Comparison of ENCODE assay signal across 8 cellular contexts in genomic region chr16:69564845-69565610, GRCh38. TPM values are rescaled to one million over a fixed set of nuclear protein-coding genes. Genes with fewer than 3 reads are reported as not detected.
A peak's percentile ranks its signal among the peaks of the same experiment; 100 is the strongest.
DNase-seq lines count a peak whose midpoint lies in the region; ATAC-seq and TF ChIP-seq lines count a peak whose summit lies in the region.

No MANE protein-coding gene starts in this region.

- POLR2A ChIA-PET in activated B cell treated with CpG ODN at 0.5 μM for 24 hours (lab: Charles Lee), result interaction anchor here (0.7 to 2.7 kb wide), 21 partner anchors 28 to 432 kb away, joined by 3 to 34 read pairs (median 4); partner anchors contain the start of genes CHTF8, CYB5B, NOB1 and NQO1

- CTCF ChIA-PET in activated naive CD4-positive, alpha-beta T cell treated with anti-CD3 and anti-CD28 coated beads for 36 hours (lab: Charles Lee), result interaction anchor here (0.6 to 2.1 kb wide), 10 partner anchors 10 to 171 kb away, joined by 3 to 12 read pairs (median 4); no protein-coding TSS in a partner anchor
- CTCF ChIA-PET in activated B cell treated with CpG ODN at 0.5 μM for 24 hours (lab: Charles Lee), result interaction anchor here (0.8 to 1.9 kb wide), 6 partner anchors 92 to 170 kb away, joined by 3 to 22 read pairs (median 4); no protein-coding TSS in a partner anchor

- H3K4me1 Mint-ChIP-seq in activated naive CD4-positive, alpha-beta T cell treated with anti-CD3 and anti-CD28 coated beads for 36 hours (ENCODE audit: low read depth), result peaks cover 53% of the 10 kb centered on the region
- peaks cover 58% of the 10 kb centered on the region for H3K4me1 Mint-ChIP-seq in activated B cell treated with CpG ODN at 0.5 μM for 24 hours

- DNase-seq in activated naive CD4-positive, alpha-beta T cell treated with anti-CD3 and anti-CD28 coated beads for 36 hours, result no peak
- no peak for DNase-seq in activated naive CD4-positive, alpha-beta T cell (lab: John Stamatoyannopoulos, UW)
- DNase-seq in activated B cell treated with CpG ODN at 0.5 μM for 24 hours (no peak), germinal center (ENCODE audit: low spot score) (peak; percentile 11), retinal pigment epithelial cell (ENCODE audit: low read depth) (no peak), midbrain (lab: John Stamatoyannopoulos, UW) (no peak)

- ATAC-seq in activated B cell treated with CpG ODN at 0.5 μM for 24 hours (ENCODE audit: low read depth) (no peak), GM18907 (IDR thresholded peaks at IDR 0.05; ENCODE audit: unreplicated experiment) (no peak), GM18870 (IDR thresholded peaks at IDR 0.05; ENCODE audit: unreplicated experiment) (no peak)

- intact Hi-C loops in activated naive CD4-positive, alpha-beta T cell treated with anti-CD3 and anti-CD28 coated beads for 36 hours (cut with micrococcal nuclease), result loop anchor here (1.0 to 2.0 kb wide), 18 partner anchors 24 to 809 kb away; partner anchors contain the start of genes COG8, CYB5B, NIP7 and NQO1
- intact Hi-C loops in activated B cell treated with CpG ODN at 0.5 μM for 24 hours (cut with micrococcal nuclease), result loop anchor here (1.0 to 10.0 kb wide), 12 partner anchors 35 to 1480 kb away; partner anchors contain the start of genes AARS1, COG8, CYB5B and NFATC3

- peak overlapping the region; percentile 92 for H3K4me3 Mint-ChIP-seq in activated naive CD4-positive, alpha-beta T cell treated with anti-CD3 and anti-CD28 coated beads for 36 hours
- peak overlapping the region; percentile 88 for H3K4me3 Mint-ChIP-seq in activated B cell treated with CpG ODN at 0.5 μM for 24 hours

- peaks cover 25% of the 10 kb centered on the region for H3K36me3 Mint-ChIP-seq in activated naive CD4-positive, alpha-beta T cell treated with anti-CD3 and anti-CD28 coated beads for 36 hours (ENCODE audit: low read depth)
- peaks cover 16% of the 10 kb centered on the region for H3K36me3 Mint-ChIP-seq in activated B cell treated with CpG ODN at 0.5 μM for 24 hours (ENCODE audit: low read depth)

- no peaks in the 10 kb centered on the region for H3K27me3 Mint-ChIP-seq in activated naive CD4-positive, alpha-beta T cell treated with anti-CD3 and anti-CD28 coated beads for 36 hours (ENCODE audit: low read depth)
- H3K27me3 Mint-ChIP-seq in activated B cell treated with CpG ODN at 0.5 μM for 24 hours, result no peaks in the 10 kb centered on the region

- TF ChIP-seq CTCF in activated B cell treated with CpG ODN at 0.5 μM for 24 hours (IDR thresholded peaks at IDR 0.05), result no peak
- TF ChIP-seq CTCF in retinal pigment epithelial cell (conservative IDR thresholded peaks at IDR 0.05; ENCODE audit: low read depth, low read length), result no peak

- H3K4me3 ChIP-seq in retinal pigment epithelial cell (ENCODE audit: low read length), result peak overlapping the region; percentile 69

- peak overlapping the region; percentile 100 for H3K27ac Mint-ChIP-seq in activated naive CD4-positive, alpha-beta T cell treated with anti-CD3 and anti-CD28 coated beads for 36 hours
- peak overlapping the region; percentile 99 for H3K27ac Mint-ChIP-seq in activated B cell treated with CpG ODN at 0.5 μM for 24 hours

- H3K9me3 Mint-ChIP-seq in activated naive CD4-positive, alpha-beta T cell treated with anti-CD3 and anti-CD28 coated beads for 36 hours, result no peaks in the 10 kb centered on the region
- no peaks in the 10 kb centered on the region for H3K9me3 Mint-ChIP-seq in activated B cell treated with CpG ODN at 0.5 μM for 24 hours

RNA-seq across cellular contexts. Expression of gene NFAT5, which starts 0.7 kb away (rescaled TPM):
- 10 to 100 TPM; 33.0 to 34.0 TPM for total RNA-seq in activated naive CD4-positive, alpha-beta T cell treated with anti-CD3 and anti-CD28 coated beads for 36 hours
- total RNA-seq in activated B cell treated with CpG ODN at 0.5 μM for 24 hours, result 39.9 and 48.3 TPM in 2 replicates
